In genomic region chr10:128111686-128112085, GRCh38 we compare ENCODE assay signal across 12 cellular contexts. TPM values are rescaled to one million over a fixed set of nuclear protein-coding genes. Genes with fewer than 3 reads are reported as not detected.
DNase-seq lines count a peak whose midpoint lies in the region; ATAC-seq and TF ChIP-seq lines count a peak whose summit lies in the region.
"Had no signal": no experiment of that assay in that cellular context is flagged by ENCODE, and none has a peak within 500 bp of the region (broad histone marks: within the 10 kb centered on the region; RNA-seq: fewer than 3 reads in every experiment).

No MANE protein-coding gene starts in this region.

- peaks cover 74% of the 10 kb centered on the region for H3K36me3 ChIP-seq in mammary epithelial cell (ENCODE audit: insufficient read depth, low read length)

- H3K4me2 ChIP-seq in mammary epithelial cell (ENCODE audit: insufficient read depth, low read depth, low read length): no peak overlapping the region
- H3K4me2 ChIP-seq: BLaER1, GM23338 had no signal

- in situ Hi-C loops in mammary epithelial cell (cut with MboI; ENCODE audit: low sequenced_read_pairs in 2 of 2): no loop called here

- no peak overlapping the region for H3K4me3 Mint-ChIP-seq in MCF 10A (ENCODE audit: unreplicated experiment)
- no peak overlapping the region for H3K4me3 Mint-ChIP-seq in activated T-helper 2 cell treated with anti-CD3 and anti-CD28 coated beads, Interferon-gamma antibody, Interleukin-2, Interleukin-4, amounts not matched to agents 10 μg/mL and 5 μg/mL and 100 μg/mL, durations not matched to agents 14 hours and 24 hours and 36 hours (ENCODE audit: low read depth)
- H3K4me3 Mint-ChIP-seq in mesothelial cell of epicardium: no peak overlapping the region
- H3K4me3 Mint-ChIP-seq: CD4-positive, alpha-beta T cell; GM23338 had no signal

- H3K79me2 ChIP-seq in mammary epithelial cell (ENCODE audit: insufficient read depth, low read length): peaks cover 57% of the 10 kb centered on the region

- no peaks in the 10 kb centered on the region for H3K27me3 ChIP-seq in mammary epithelial cell (ENCODE audit: insufficient read depth, low read length)
- H3K27me3 ChIP-seq: BLaER1 had no signal

- CTCF ChIA-PET in MCF 10A (lab: Yijun Ruan, JAX): interaction anchor here (1.4 kb wide), 1 partner anchor 38 kb away, joined by 5 read pairs; no protein-coding TSS in a partner anchor
- CTCF ChIA-PET in mammary epithelial cell (lab: Charles Lee; ENCODE audit: low non-redundant PET): no interaction called here

- WGBS in mammary epithelial cell (ENCODE audit: low coverage, missing lambda C conversion rate): 97% methylated on average over 6 of the region's 6 CpGs

- H3K27ac Mint-ChIP-seq in MCF 10A (ENCODE audit: low read depth, unreplicated experiment) (no peak overlapping the region), mesothelial cell of epicardium (no peak overlapping the region)
- H3K27ac Mint-ChIP-seq in activated T-helper 2 cell treated with anti-CD3 and anti-CD28 coated beads, Interferon-gamma antibody, Interleukin-2, Interleukin-4, amounts not matched to agents 10 μg/mL and 5 μg/mL and 100 μg/mL, durations not matched to agents 14 hours and 24 hours and 36 hours: peak overlapping the region; percentile 55
- H3K27ac Mint-ChIP-seq: CD4-positive, alpha-beta T cell; GM23338 had no signal

- POLR2A ChIA-PET in MCF 10A (lab: Yijun Ruan, JAX): interaction anchor here (0.9 kb wide), 1 partner anchor 14 kb away, joined by 3 read pairs; no protein-coding TSS in a partner anchor

- H3K4me1 ChIP-seq in mammary epithelial cell (ENCODE audit: insufficient read depth, low read length): peaks cover 6% of the 10 kb centered on the region
- H3K4me1 ChIP-seq: BLaER1 had no signal

- no peak overlapping the region for H3K9ac ChIP-seq in mammary epithelial cell (ENCODE audit: insufficient read depth, low read length)
- H3K9ac ChIP-seq: BLaER1 had no signal

- BruUV-seq in MCF 10A (replicated peaks; lab: Mats Ljungman, UMichigan) (TSS peak; percentile 6), mammary epithelial cell (replicated peaks; lab: Mats Ljungman, UMichigan) (no TSS peak)

- DNase-seq in MCF 10A (ENCODE audit: unreplicated experiment) (no peak), mammary epithelial cell (no peak), HuH-7 (ENCODE audit: low spot score) (peak; percentile 52), NCI-H446 (lab: John Stamatoyannopoulos, UW) (no peak), mesothelial cell of epicardium (ENCODE audit: low spot score in 2 of 2, unreplicated experiment in 2 of 2) (no peak), left cardiac atrium (no peak)
- no peak for DNase-seq in activated T-helper 2 cell treated with anti-CD3 and anti-CD28 coated beads, Interferon-gamma antibody, Interleukin-2, Interleukin-4, amounts not matched to agents 10 μg/mL and 5 μg/mL and 100 μg/mL, durations not matched to agents 14 hours and 24 hours and 36 hours (ENCODE audit: low spot score)
- DNase-seq: CD4-positive, alpha-beta T cell; DMS79; H7 had no signal

- no peak overlapping the region for H2AFZ ChIP-seq in mammary epithelial cell (ENCODE audit: low read depth, low read length)
- H2AFZ ChIP-seq: GM23338 had no signal

- H3K27me3 Mint-ChIP-seq in MCF 10A (ENCODE audit: insufficient read depth, unreplicated experiment) (no peaks in the 10 kb centered on the region), mesothelial cell of epicardium (ENCODE audit: low read depth) (no peaks in the 10 kb centered on the region)
- H3K27me3 Mint-ChIP-seq in activated T-helper 2 cell treated with anti-CD3 and anti-CD28 coated beads, Interferon-gamma antibody, Interleukin-2, Interleukin-4, amounts not matched to agents 10 μg/mL and 5 μg/mL and 100 μg/mL, durations not matched to agents 14 hours and 24 hours and 36 hours (ENCODE audit: low read depth): no peaks in the 10 kb centered on the region
- H3K27me3 Mint-ChIP-seq: CD4-positive, alpha-beta T cell had no signal

- peaks cover 2% of the 10 kb centered on the region for H4K20me1 ChIP-seq in mammary epithelial cell (ENCODE audit: insufficient read depth, low read length)

- H3K9me3 ChIP-seq in mammary epithelial cell (replicated peaks; ENCODE audit: insufficient read depth, low read length): no peaks in the 10 kb centered on the region
- H3K9me3 ChIP-seq: BLaER1 had no signal

- dilution Hi-C loops in mammary epithelial cell (cut with HindIII; ENCODE audit: low sequenced_read_pairs): no loop called here

- no peak overlapping the region for H3K27ac ChIP-seq in mammary epithelial cell (ENCODE audit: insufficient read depth, low read depth, low read length)
- H3K27ac ChIP-seq: BLaER1 had no signal

- H3K36me3 Mint-ChIP-seq in MCF 10A (ENCODE audit: insufficient read depth, unreplicated experiment) (peaks cover 6% of the 10 kb centered on the region), mesothelial cell of epicardium (peaks cover 16% of the 10 kb centered on the region)
- peaks cover 66% of the 10 kb centered on the region for H3K36me3 Mint-ChIP-seq in activated T-helper 2 cell treated with anti-CD3 and anti-CD28 coated beads, Interferon-gamma antibody, Interleukin-2, Interleukin-4, amounts not matched to agents 10 μg/mL and 5 μg/mL and 100 μg/mL, durations not matched to agents 14 hours and 24 hours and 36 hours (ENCODE audit: low read depth)

- no peak for TF ChIP-seq CTCF in MCF 10A (IDR thresholded peaks at IDR 0.05; ENCODE audit: unreplicated experiment)
- no peak for TF ChIP-seq CTCF in mammary epithelial cell (conservative IDR thresholded peaks at IDR 0.05 in 1 of 2, IDR thresholded peaks at IDR 0.05 in 1 of 2; ENCODE audit: extremely low read depth in 1 of 2, insufficient read depth in 1 of 2, low read depth in 1 of 2, low read length in 2 of 2)
- TF ChIP-seq CTCF in mesothelial cell of epicardium (IDR thresholded peaks at IDR 0.05; ENCODE audit: unreplicated experiment): no peak

- H3K9me3 Mint-ChIP-seq in MCF 10A (ENCODE audit: unreplicated experiment) (no peaks in the 10 kb centered on the region), mesothelial cell of epicardium (no peaks in the 10 kb centered on the region)
- H3K9me3 Mint-ChIP-seq in activated T-helper 2 cell treated with anti-CD3 and anti-CD28 coated beads, Interferon-gamma antibody, Interleukin-2, Interleukin-4, amounts not matched to agents 10 μg/mL and 5 μg/mL and 100 μg/mL, durations not matched to agents 14 hours and 24 hours and 36 hours: no peaks in the 10 kb centered on the region
- H3K9me3 Mint-ChIP-seq: CD4-positive, alpha-beta T cell; GM23338 had no signal

- no peak overlapping the region for H3K4me3 ChIP-seq in mammary epithelial cell (replicated peaks in 1 of 3; ENCODE audit: insufficient read depth in 1 of 3, low read depth in 2 of 3, low read length in 3 of 3)
- H3K4me3 ChIP-seq: BLaER1, GM23338 had no signal

- no peak for ATAC-seq in left cardiac atrium
- ATAC-seq: GM23338 had no signal

- H3K4me1 Mint-ChIP-seq in MCF 10A (ENCODE audit: insufficient read depth, unreplicated experiment): peaks cover 5% of the 10 kb centered on the region
- peaks cover 15% of the 10 kb centered on the region for H3K4me1 Mint-ChIP-seq in activated T-helper 2 cell treated with anti-CD3 and anti-CD28 coated beads, Interferon-gamma antibody, Interleukin-2, Interleukin-4, amounts not matched to agents 10 μg/mL and 5 μg/mL and 100 μg/mL, durations not matched to agents 14 hours and 24 hours and 36 hours (ENCODE audit: low read depth)
- H3K4me1 Mint-ChIP-seq in mesothelial cell of epicardium: no peaks in the 10 kb centered on the region
- H3K4me1 Mint-ChIP-seq: GM23338 had no signal

- intact Hi-C loops in MCF 10A (cut with micrococcal nuclease) (no loop called here), mammary epithelial cell (cut with micrococcal nuclease) (no loop called here), left cardiac atrium (cut with DNase I) (no loop called here)
- intact Hi-C loops in activated T-helper 2 cell treated with anti-CD3 and anti-CD28 coated beads, Interferon-gamma antibody, Interleukin-2, Interleukin-4, amounts not matched to agents 10 μg/mL and 5 μg/mL and 100 μg/mL, durations not matched to agents 14 hours and 24 hours and 36 hours (cut with micrococcal nuclease): no loop called here

RNA-seq across cellular contexts. Expression of gene MKI67, which starts 14.5 kb away (rescaled TPM):
- total RNA-seq in MCF 10A (2022): 40.4 and 81.4 TPM in 2 replicates
- 10 to 100 TPM in 1 of 2 donors, 1 to 10 TPM in 1; 1.3 to 88.5 TPM for total RNA-seq in mammary epithelial cell
- polyA plus RNA-seq in mammary epithelial cell: 20.8 TPM
- polyA minus RNA-seq in mammary epithelial cell: 70.7 TPM
- total RNA-seq in activated T-helper 2 cell treated with anti-CD3 and anti-CD28 coated beads, Interferon-gamma antibody, Interleukin-2, Interleukin-4, amounts not matched to agents 10 μg/mL and 5 μg/mL and 100 μg/mL, durations not matched to agents 14 hours and 24 hours and 36 hours: 163 and 165 TPM in 2 replicates
- 42.8 to 50.9 TPM (median 44.0 TPM) in 3 replicates for total RNA-seq in mesothelial cell of epicardium
- total RNA-seq in left cardiac atrium: 1 to 10 TPM in 1 of 2 donors, under 1 TPM in 1; 0.50 to 2.7 TPM
